ENCODE assay signal across 30 cellular contexts in genomic region chr7:32569388-32570289, GRCh38.
DNase-seq lines count a peak whose midpoint lies in the region; ATAC-seq, FAIRE-seq and TF ChIP-seq lines count a peak whose summit lies in the region.
"Had no signal": no experiment of that assay in that cellular context is flagged by ENCODE, and none has a peak within 500 bp of the region (broad histone marks: within the 10 kb centered on the region; RNA-seq: fewer than 3 reads in every experiment).

No MANE protein-coding gene starts in this region.

- no peaks in the 10 kb centered on the region for H3K27me3 Mint-ChIP-seq in stimulated activated naive B cell treated with anti-CD40 and anti-IgM and Interleukin-4, amounts not matched to agents 10 μg/mL and 1 μg/mL and 100 μg/mL, for 72 hours
- H3K27me3 Mint-ChIP-seq: B cell had no signal

- FAIRE-seq in A549 (lab: Jason Lieb, UNC): peak; percentile 61

- H3K4me3 ChIP-seq in A549 (peak overlapping the region; percentile 24; the same call in 2 of the 3 replicates), OCI-LY7 (ENCODE audit: low read depth, low read length, poor library complexity, severe bottlenecking) (no peak overlapping the region), epithelial cell of proximal tubule (ENCODE audit: low read depth, low read length) (no peak overlapping the region), mucosa of rectum (ENCODE audit: low read length in 2 of 2) (peak overlapping the region; percentile 35 to 51)
- H3K4me3 ChIP-seq: lower lobe of right lung, ovary, PC-9, skin epidermis, testis had no signal

- ATAC-seq in A549: peak; percentile 73 to 81; a peak in 5 of 6 replicates
- ATAC-seq in HG03095 (IDR thresholded peaks at IDR 0.05; ENCODE audit: unreplicated experiment): no peak
- ATAC-seq in stimulated activated naive B cell treated with anti-CD40 and anti-IgM and Interleukin-4, amounts not matched to agents 10 μg/mL and 1 μg/mL and 100 μg/mL, for 72 hours (replicated peaks): no peak
- no peak for ATAC-seq in HG02840 (IDR thresholded peaks at IDR 0.05; ENCODE audit: low FRiP score, unreplicated experiment)
- ATAC-seq: CD8-positive, alpha-beta T cell; lower lobe of right lung had no signal

- H3K36me3 Mint-ChIP-seq in stimulated activated naive B cell treated with anti-CD40 and anti-IgM and Interleukin-4, amounts not matched to agents 10 μg/mL and 1 μg/mL and 100 μg/mL, for 72 hours: peaks cover 4 to 13% of the 10 kb centered on the region in 2 donors

- CTCF ChIA-PET in A549 (lab: Yijun Ruan, JAX): no interaction called here
- CTCF ChIA-PET in OCI-LY7 (lab: Charles Lee; ENCODE audit: unreplicated experiment): no interaction called here

- POLR2A ChIA-PET in A549 (lab: Yijun Ruan, JAX) (interaction anchor here (1.3 kb wide), 2 partner anchors 74 to 100 kb away, joined by 3 read pairs; partner anchors contain the start of gene AVL9), OCI-LY7 (lab: Charles Lee) (interaction anchor here (1.5 kb wide), 1 partner anchor 8 kb away, joined by 5 read pairs; no protein-coding TSS in a partner anchor)

- H3K4me1 Mint-ChIP-seq in stimulated activated naive B cell treated with anti-CD40 and anti-IgM and Interleukin-4, amounts not matched to agents 10 μg/mL and 1 μg/mL and 100 μg/mL, for 72 hours: peaks cover 1 to 4% of the 10 kb centered on the region in 2 donors
- H3K4me1 Mint-ChIP-seq: H9 had no signal

- no peak overlapping the region for H3K4me3 Mint-ChIP-seq in stimulated activated naive B cell treated with anti-CD40 and anti-IgM and Interleukin-4, amounts not matched to agents 10 μg/mL and 1 μg/mL and 100 μg/mL, for 72 hours
- H3K4me3 Mint-ChIP-seq: B cell; CD8-positive, alpha-beta T cell; H9 had no signal

- no peaks in the 10 kb centered on the region for H3K9me3 ChIP-seq in A549
- no peaks in the 10 kb centered on the region for H3K9me3 ChIP-seq in OCI-LY7 (ENCODE audit: low read length)
- no peaks in the 10 kb centered on the region for H3K9me3 ChIP-seq in mucosa of rectum (ENCODE audit: control insufficient read depth in 2 of 2, low read length in 2 of 2)
- H3K9me3 ChIP-seq: lower lobe of right lung, ovary, testis had no signal

- TF ChIP-seq EP300 in A549 (IDR thresholded peaks at IDR 0.05): no peak

- peaks cover 0 to under 1% of the 10 kb centered on the region in 2 donors for H3K9me3 Mint-ChIP-seq in stimulated activated naive B cell treated with anti-CD40 and anti-IgM and Interleukin-4, amounts not matched to agents 10 μg/mL and 1 μg/mL and 100 μg/mL, for 72 hours
- H3K9me3 Mint-ChIP-seq: CD8-positive, alpha-beta T cell; H9 had no signal

- BruUV-seq in OCI-LY7 (replicated peaks; lab: Mats Ljungman, UMichigan): TSS peak; percentile 34

- 8% methylated on average over 8 of the region's 8 CpGs for WGBS in A549 (ENCODE audit: missing lambda C conversion rate)

- H3K27ac Mint-ChIP-seq in stimulated activated naive B cell treated with anti-CD40 and anti-IgM and Interleukin-4, amounts not matched to agents 10 μg/mL and 1 μg/mL and 100 μg/mL, for 72 hours: no peak overlapping the region
- H3K27ac Mint-ChIP-seq: B cell; CD8-positive, alpha-beta T cell; H9 had no signal

- no peak for TF ChIP-seq RAD21 in A549 (conservative IDR thresholded peaks at IDR 0.05 in 1 of 2, IDR thresholded peaks at IDR 0.05 in 1 of 2)

- no peaks in the 10 kb centered on the region for H4K20me1 ChIP-seq in OCI-LY7 (ENCODE audit: insufficient read depth, low read length)

- H2AFZ ChIP-seq in OCI-LY7 (ENCODE audit: low read length): no peak overlapping the region
- H2AFZ ChIP-seq: PC-9 had no signal

- H3K9me2 ChIP-seq in OCI-LY7 (ENCODE audit: insufficient read depth, low read length): no peaks in the 10 kb centered on the region

- intact Hi-C loops in OCI-LY7 (cut with micrococcal nuclease; ENCODE audit: unreplicated experiment): loop anchor here (10.0 kb wide), 1 partner anchor 65 kb away; no protein-coding TSS in a partner anchor

- H3K27me3 ChIP-seq in mucosa of rectum (ENCODE audit: control insufficient read depth in 2 of 2, insufficient read depth in 2 of 2, low read length in 2 of 2): no peaks in the 10 kb centered on the region
- H3K27me3 ChIP-seq: ovary, testis had no signal

- H3K36me3 ChIP-seq in OCI-LY7 (ENCODE audit: insufficient read depth, low read length): peaks cover 41% of the 10 kb centered on the region
- peaks cover 13 to 16% of the 10 kb centered on the region in 2 donors for H3K36me3 ChIP-seq in mucosa of rectum (ENCODE audit: control insufficient read depth in 2 of 2, insufficient read depth in 2 of 2, low read length in 2 of 2)
- H3K36me3 ChIP-seq: ovary had no signal

- H3K4me1 ChIP-seq in A549 (peaks cover 25% of the 10 kb centered on the region), OCI-LY7 (ENCODE audit: insufficient read depth, low read length, poor library complexity, severe bottlenecking) (no peaks in the 10 kb centered on the region), mucosa of rectum (ENCODE audit: control insufficient read depth in 2 of 2, insufficient read depth in 2 of 2, low read length in 2 of 2) (peaks cover 3 to 4% of the 10 kb centered on the region in 2 donors)
- H3K4me1 ChIP-seq: lower lobe of right lung, testis had no signal

- no peak for TF ChIP-seq POLR2A in A549 (IDR thresholded peaks at IDR 0.05; ENCODE audit: low read length)

- peak overlapping the region in 1 of 2 donors; percentile 26 for H3K9ac ChIP-seq in mucosa of rectum (ENCODE audit: low read depth in 1 of 2, low read length in 2 of 2)

- H3K79me2 ChIP-seq in OCI-LY7 (ENCODE audit: insufficient read depth, low read depth, low read length): no peaks in the 10 kb centered on the region

- H3K27ac ChIP-seq in A549 (peak overlapping the region; percentile 70 to 86), OCI-LY7 (ENCODE audit: low read depth, low read length, poor library complexity, severe bottlenecking) (no peak overlapping the region), mucosa of rectum (ENCODE audit: low read depth in 2 of 2, low read length in 2 of 2) (peak overlapping the region; percentile 21 to 25)
- H3K27ac ChIP-seq: lower lobe of right lung, ovary, PC-9, skin epidermis, testis had no signal

- TF ChIP-seq CTCF in A549 (IDR thresholded peaks at IDR 0.05) (no peak), OCI-LY7 (conservative IDR thresholded peaks at IDR 0.05; ENCODE audit: low read length) (no peak), epithelial cell of proximal tubule (conservative IDR thresholded peaks at IDR 0.05; ENCODE audit: low read depth, low read length) (no peak)

- peak; percentile 66 to 73 for DNase-seq in A549 (ENCODE audit: low read depth in 1 of 2, low spot score in 1 of 2)
- DNase-seq in OCI-LY7 (ENCODE audit: low spot score): no peak
- DNase-seq in epithelial cell of proximal tubule (ENCODE audit: low read depth): peak; percentile 59
- no peak for DNase-seq in stimulated activated naive B cell treated with anti-CD40 and anti-IgM and Interleukin-4, amounts not matched to agents 10 μg/mL and 1 μg/mL and 100 μg/mL, for 72 hours
- DNase-seq in GM03348 (ENCODE audit: low spot score): no peak
- DNase-seq: activated CD4-positive, alpha-beta T cell treated with anti-CD3 and anti-CD28 coated beads, Interleukin-2, amount 50 U/mL, for 48 hours; activated CD4-positive, CD25-positive, alpha-beta regulatory T cell treated with anti-CD3 and anti-CD28 coated beads, Interleukin-2, amount 50 U/mL, for 72 hours; activated naive CD4-positive, alpha-beta T cell treated with Interleukin-2 at 50 U/mL for 16 hours; CD8-positive, alpha-beta T cell; DMS153; H9; Karpas-422; lower lobe of right lung; MV-4-11; NCI-H1436; NCI-H2081 treated with DMSO at 0.1 percent for 48 hours; NCI-H2227 treated with DMSO at 0.1 percent for 48 hours; NCI-H526 treated with DMSO at 0.1 percent for 48 hours; NK-92 treated with Interleukin-12 subunit alpha and Interleukin-12 subunit beta, amount 100 ng/mL, for 24 hours; ovary; PC-9; Right ventricle myocardium superior; stimulated activated naive CD4-positive, alpha-beta T cell; T-helper 2 cell; testis had no signal

- H3K4me2 ChIP-seq in A549 (peak overlapping the region; percentile 68), OCI-LY7 (ENCODE audit: low read length) (no peak overlapping the region)
- H3K4me2 ChIP-seq: PC-9 had no signal

TF ChIP-seq in A549, 52 proteins besides CTCF, POLR2A, EP300 and RAD21 (continues in another document):
- TF ChIP-seq HEYL (CRISPR knock-in tag; IDR thresholded peaks at IDR 0.05) (no peak), REST (IDR thresholded peaks at IDR 0.05) (no peak), PBX3 (IDR thresholded peaks at IDR 0.05) (no peak), HOXB5 (CRISPR knock-in tag; IDR thresholded peaks at IDR 0.05) (no peak), SREBF2 (IDR thresholded peaks at IDR 0.05) (no peak), FOSB (CRISPR knock-in tag; IDR thresholded peaks at IDR 0.05) (no peak)

Comparison
In these comparisons a context has a peak if more than half of its experiments do, and no peak if none do; other contexts are left out.
1. ATAC-seq: peak in A549 (2 of 2); none in HG03095 (single experiment), stimulated activated naive B cell treated with anti-CD40 and anti-IgM and Interleukin-4, amounts not matched to agents 10 μg/mL and 1 μg/mL and 100 μg/mL, for 72 hours (0 of 2) and HG02840 (single experiment).
2. DNase-seq: peak in A549 (2 of 2) and epithelial cell of proximal tubule (single experiment); none in OCI-LY7 (single experiment), stimulated activated naive B cell treated with anti-CD40 and anti-IgM and Interleukin-4, amounts not matched to agents 10 μg/mL and 1 μg/mL and 100 μg/mL, for 72 hours (single experiment) and GM03348 (single experiment).
3. H3K4me3 ChIP-seq: peak in A549 (single experiment) and mucosa of rectum (2 of 2); none in OCI-LY7 (single experiment) and epithelial cell of proximal tubule (single experiment).